Comparison of ENCODE assay signal across 12 cellular contexts in the genomic region with DNA sequence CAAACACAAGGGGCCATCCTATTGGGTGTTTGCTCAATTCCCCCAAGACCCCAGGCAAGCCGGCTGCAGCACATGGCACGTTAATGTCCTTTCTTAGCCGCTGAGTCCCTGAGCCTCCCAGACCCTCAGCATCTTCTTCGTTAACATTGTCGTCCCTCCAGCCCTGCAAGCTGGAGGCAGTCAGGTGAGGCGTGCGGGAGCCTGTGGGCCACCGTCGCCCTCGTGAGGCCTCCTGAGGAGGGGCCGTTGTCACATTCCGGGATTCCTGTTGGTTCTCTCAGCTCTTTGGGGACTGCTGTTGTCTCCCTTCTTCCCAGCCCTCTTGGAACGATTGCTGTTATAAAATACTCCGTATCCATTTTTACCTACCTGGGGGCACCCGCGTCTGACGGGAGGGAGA.
"Had no signal": no experiment of that assay in that cellular context is flagged by ENCODE, and none has a peak within 500 bp of the region (broad histone marks: within the 10 kb centered on the region; RNA-seq: fewer than 3 reads in every experiment).

No MANE protein-coding gene starts in this region.

- DNase-seq: activated CD4-positive, alpha-beta T cell treated with anti-CD3 and anti-CD28 coated beads, Interleukin-2, amount 50 U/mL, for 48 hours; activated effector memory CD4-positive, alpha-beta T cell treated with Interleukin-2 at 50 U/mL for 16 hours; activated T-cell treated with anti-CD3 and anti-CD28 coated beads, Interleukin-2, amount 50 U/mL, for 24 hours; adrenal gland; foreskin fibroblast; left cardiac atrium; lower lobe of right lung; nephron progenitor cell; sigmoid colon; spleen; T1000 had no signal

- H3K9me3 ChIP-seq: adrenal gland, lower lobe of right lung, sigmoid colon, spleen had no signal

- H3K4me3 ChIP-seq: adrenal gland, coronary artery, lower lobe of right lung, sigmoid colon, spleen had no signal

- H3K4me1 ChIP-seq: lower lobe of right lung, spleen had no signal

- H3K27me3 ChIP-seq: adrenal gland, sigmoid colon, spleen had no signal

- H3K27ac ChIP-seq: adrenal gland, coronary artery, lower lobe of right lung, sigmoid colon, spleen had no signal

- ATAC-seq: left cardiac atrium, lower lobe of right lung had no signal
